Comparison of ENCODE assay signal across 1 cellular context in genomic region chr14:32576088-32576795, GRCh38.
TF ChIP-seq lines count a peak whose summit lies in the region.

No MANE protein-coding gene starts in this region.

TF ChIP-seq in HepG2, 621 proteins besides CTCF, POLR2A, EP300 and RAD21 (continued from another document and continues in another):
- TF ChIP-seq, protein P1, sequence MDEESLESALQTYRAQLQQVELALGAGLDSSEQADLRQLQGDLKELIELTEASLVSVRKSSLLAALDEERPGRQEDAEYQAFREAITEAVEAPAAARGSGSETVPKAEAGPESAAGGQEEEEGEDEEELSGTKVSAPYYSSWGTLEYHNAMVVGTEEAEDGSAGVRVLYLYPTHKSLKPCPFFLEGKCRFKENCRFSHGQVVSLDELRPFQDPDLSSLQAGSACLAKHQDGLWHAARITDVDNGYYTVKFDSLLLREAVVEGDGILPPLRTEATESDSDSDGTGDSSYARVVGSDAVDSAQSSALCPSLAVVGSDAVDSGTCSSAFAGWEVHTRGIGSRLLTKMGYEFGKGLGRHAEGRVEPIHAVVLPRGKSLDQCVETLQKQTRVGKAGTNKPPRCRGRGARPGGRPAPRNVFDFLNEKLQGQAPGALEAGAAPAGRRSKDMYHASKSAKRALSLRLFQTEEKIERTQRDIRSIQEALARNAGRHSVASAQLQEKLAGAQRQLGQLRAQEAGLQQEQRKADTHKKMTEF (CRISPR knock-in tag; IDR thresholded peaks at IDR 0.05), result peak; percentile 62; the same call in 1 of the 2 replicates
- TF ChIP-seq FOXP1 (IDR thresholded peaks at IDR 0.05) (no peak), FOXP1 (CRISPR knock-in tag; IDR thresholded peaks at IDR 0.05) (no peak), ZFP36 (IDR thresholded peaks at IDR 0.05; ENCODE audit: borderline replicate concordance, low read depth, low read length, partially characterized antibody) (peak; percentile 25), DMAP1 (CRISPR knock-in tag; IDR thresholded peaks at IDR 0.05) (no peak), CBFB (CRISPR knock-in tag; IDR thresholded peaks at IDR 0.05) (0 out of 2 replicates have a peak, but pooled peaks have one; percentile 42), RXRB (CRISPR knock-in tag; IDR thresholded peaks at IDR 0.05; ENCODE audit: borderline replicate concordance) (peak; percentile 68; the same call in 1 of the 2 replicates), ZNF124 (CRISPR knock-in tag; IDR thresholded peaks at IDR 0.05) (0 out of 2 replicates have a peak, but pooled peaks have one; percentile 27), JUND (CRISPR knock-in tag; IDR thresholded peaks at IDR 0.05) (no peak; the same call in 1 of the 2 replicates), PHF20 (CRISPR knock-in tag; IDR thresholded peaks at IDR 0.05) (no peak), HNRNPL (IDR thresholded peaks at IDR 0.05; ENCODE audit: low read depth, low read length) (no peak), ZFP41 (CRISPR knock-in tag; IDR thresholded peaks at IDR 0.05; ENCODE audit: borderline replicate concordance) (no peak), ERF (CRISPR knock-in tag; IDR thresholded peaks at IDR 0.05) (peak; percentile 79; the same call in 1 of the 2 replicates), ZFP37 (CRISPR knock-in tag; IDR thresholded peaks at IDR 0.05; ENCODE audit: borderline replicate concordance) (no peak), PHF21A (CRISPR knock-in tag; IDR thresholded peaks at IDR 0.05) (no peak), SMC3 (IDR thresholded peaks at IDR 0.05; ENCODE audit: low read length) (peak; percentile 95), ZNF790 (CRISPR knock-in tag; IDR thresholded peaks at IDR 0.05; ENCODE audit: borderline replicate concordance) (0 out of 2 replicates have a peak, but pooled peaks have one; percentile 65), RFX5 (IDR thresholded peaks at IDR 0.05; ENCODE audit: low read depth, low read length) (no peak), STAG1 (CRISPR knock-in tag; IDR thresholded peaks at IDR 0.05) (peak; percentile 96), TERF1 (CRISPR knock-in tag; IDR thresholded peaks at IDR 0.05) (no peak), SOX5 (CRISPR knock-in tag; IDR thresholded peaks at IDR 0.05; ENCODE audit: borderline replicate concordance) (0 out of 2 replicates have a peak, but pooled peaks have one; percentile 20), SMAD1 (CRISPR knock-in tag; IDR thresholded peaks at IDR 0.05; ENCODE audit: borderline replicate concordance, low read depth) (no peak), KAT8 (CRISPR knock-in tag; IDR thresholded peaks at IDR 0.05) (peak; percentile 52; the same call in 1 of the 2 replicates), ZKSCAN8 (CRISPR knock-in tag; IDR thresholded peaks at IDR 0.05; ENCODE audit: borderline replicate concordance) (peak; percentile 64; the same call in 1 of the 2 replicates), PHF8 (CRISPR knock-in tag; IDR thresholded peaks at IDR 0.05) (no peak), ZNF841 (CRISPR knock-in tag; IDR thresholded peaks at IDR 0.05; ENCODE audit: borderline replicate concordance) (no peak), LCORL (IDR thresholded peaks at IDR 0.05) (no peak), LCORL (CRISPR knock-in tag; IDR thresholded peaks at IDR 0.05) (0 out of 2 replicates have a peak, but pooled peaks have one; percentile 18), ZNF431 (CRISPR knock-in tag; IDR thresholded peaks at IDR 0.05; ENCODE audit: borderline replicate concordance, low read depth) (no peak), ARID5B (CRISPR knock-in tag; IDR thresholded peaks at IDR 0.05) (peak; percentile 52), SIX4 (CRISPR knock-in tag; IDR thresholded peaks at IDR 0.05) (0 out of 2 replicates have a peak, but pooled peaks have one; percentile 28), HOMEZ (CRISPR knock-in tag; IDR thresholded peaks at IDR 0.05; ENCODE audit: low read depth) (0 out of 2 replicates have a peak, but pooled peaks have one; percentile 40), RCOR2 (CRISPR knock-in tag; IDR thresholded peaks at IDR 0.05) (no peak), SMAD3 (CRISPR knock-in tag; IDR thresholded peaks at IDR 0.05) (peak; percentile 72; the same call in 1 of the 2 replicates)
- TF ChIP-seq, protein P2, sequence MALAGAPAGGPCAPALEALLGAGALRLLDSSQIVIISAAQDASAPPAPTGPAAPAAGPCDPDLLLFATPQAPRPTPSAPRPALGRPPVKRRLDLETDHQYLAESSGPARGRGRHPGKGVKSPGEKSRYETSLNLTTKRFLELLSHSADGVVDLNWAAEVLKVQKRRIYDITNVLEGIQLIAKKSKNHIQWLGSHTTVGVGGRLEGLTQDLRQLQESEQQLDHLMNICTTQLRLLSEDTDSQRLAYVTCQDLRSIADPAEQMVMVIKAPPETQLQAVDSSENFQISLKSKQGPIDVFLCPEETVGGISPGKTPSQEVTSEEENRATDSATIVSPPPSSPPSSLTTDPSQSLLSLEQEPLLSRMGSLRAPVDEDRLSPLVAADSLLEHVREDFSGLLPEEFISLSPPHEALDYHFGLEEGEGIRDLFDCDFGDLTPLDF (CRISPR knock-in tag; IDR thresholded peaks at IDR 0.05), result no peak
- TF ChIP-seq, protein P3, sequence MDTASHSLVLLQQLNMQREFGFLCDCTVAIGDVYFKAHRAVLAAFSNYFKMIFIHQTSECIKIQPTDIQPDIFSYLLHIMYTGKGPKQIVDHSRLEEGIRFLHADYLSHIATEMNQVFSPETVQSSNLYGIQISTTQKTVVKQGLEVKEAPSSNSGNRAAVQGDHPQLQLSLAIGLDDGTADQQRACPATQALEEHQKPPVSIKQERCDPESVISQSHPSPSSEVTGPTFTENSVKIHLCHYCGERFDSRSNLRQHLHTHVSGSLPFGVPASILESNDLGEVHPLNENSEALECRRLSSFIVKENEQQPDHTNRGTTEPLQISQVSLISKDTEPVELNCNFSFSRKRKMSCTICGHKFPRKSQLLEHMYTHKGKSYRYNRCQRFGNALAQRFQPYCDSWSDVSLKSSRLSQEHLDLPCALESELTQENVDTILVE (CRISPR knock-in tag; IDR thresholded peaks at IDR 0.05), result peak; percentile 56; the same call in 1 of the 2 replicates
- TF ChIP-seq, protein P4, sequence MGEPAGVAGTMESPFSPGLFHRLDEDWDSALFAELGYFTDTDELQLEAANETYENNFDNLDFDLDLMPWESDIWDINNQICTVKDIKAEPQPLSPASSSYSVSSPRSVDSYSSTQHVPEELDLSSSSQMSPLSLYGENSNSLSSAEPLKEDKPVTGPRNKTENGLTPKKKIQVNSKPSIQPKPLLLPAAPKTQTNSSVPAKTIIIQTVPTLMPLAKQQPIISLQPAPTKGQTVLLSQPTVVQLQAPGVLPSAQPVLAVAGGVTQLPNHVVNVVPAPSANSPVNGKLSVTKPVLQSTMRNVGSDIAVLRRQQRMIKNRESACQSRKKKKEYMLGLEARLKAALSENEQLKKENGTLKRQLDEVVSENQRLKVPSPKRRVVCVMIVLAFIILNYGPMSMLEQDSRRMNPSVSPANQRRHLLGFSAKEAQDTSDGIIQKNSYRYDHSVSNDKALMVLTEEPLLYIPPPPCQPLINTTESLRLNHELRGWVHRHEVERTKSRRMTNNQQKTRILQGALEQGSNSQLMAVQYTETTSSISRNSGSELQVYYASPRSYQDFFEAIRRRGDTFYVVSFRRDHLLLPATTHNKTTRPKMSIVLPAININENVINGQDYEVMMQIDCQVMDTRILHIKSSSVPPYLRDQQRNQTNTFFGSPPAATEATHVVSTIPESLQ (CRISPR knock-in tag; conservative IDR thresholded peaks at IDR 0.05), result 0 out of 2 replicates have a peak, but pooled peaks have one; percentile 75
- TF ChIP-seq, protein P5, sequence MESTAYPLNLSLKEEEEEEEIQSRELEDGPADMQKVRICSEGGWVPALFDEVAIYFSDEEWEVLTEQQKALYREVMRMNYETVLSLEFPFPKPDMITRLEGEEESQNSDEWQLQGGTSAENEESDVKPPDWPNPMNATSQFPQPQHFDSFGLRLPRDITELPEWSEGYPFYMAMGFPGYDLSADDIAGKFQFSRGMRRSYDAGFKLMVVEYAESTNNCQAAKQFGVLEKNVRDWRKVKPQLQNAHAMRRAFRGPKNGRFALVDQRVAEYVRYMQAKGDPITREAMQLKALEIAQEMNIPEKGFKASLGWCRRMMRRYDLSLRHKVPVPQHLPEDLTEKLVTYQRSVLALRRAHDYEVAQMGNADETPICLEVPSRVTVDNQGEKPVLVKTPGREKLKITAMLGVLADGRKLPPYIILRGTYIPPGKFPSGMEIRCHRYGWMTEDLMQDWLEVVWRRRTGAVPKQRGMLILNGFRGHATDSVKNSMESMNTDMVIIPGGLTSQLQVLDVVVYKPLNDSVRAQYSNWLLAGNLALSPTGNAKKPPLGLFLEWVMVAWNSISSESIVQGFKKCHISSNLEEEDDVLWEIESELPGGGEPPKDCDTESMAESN (CRISPR knock-in tag; conservative IDR thresholded peaks at IDR 0.05), result no peak
- TF ChIP-seq, protein P6, sequence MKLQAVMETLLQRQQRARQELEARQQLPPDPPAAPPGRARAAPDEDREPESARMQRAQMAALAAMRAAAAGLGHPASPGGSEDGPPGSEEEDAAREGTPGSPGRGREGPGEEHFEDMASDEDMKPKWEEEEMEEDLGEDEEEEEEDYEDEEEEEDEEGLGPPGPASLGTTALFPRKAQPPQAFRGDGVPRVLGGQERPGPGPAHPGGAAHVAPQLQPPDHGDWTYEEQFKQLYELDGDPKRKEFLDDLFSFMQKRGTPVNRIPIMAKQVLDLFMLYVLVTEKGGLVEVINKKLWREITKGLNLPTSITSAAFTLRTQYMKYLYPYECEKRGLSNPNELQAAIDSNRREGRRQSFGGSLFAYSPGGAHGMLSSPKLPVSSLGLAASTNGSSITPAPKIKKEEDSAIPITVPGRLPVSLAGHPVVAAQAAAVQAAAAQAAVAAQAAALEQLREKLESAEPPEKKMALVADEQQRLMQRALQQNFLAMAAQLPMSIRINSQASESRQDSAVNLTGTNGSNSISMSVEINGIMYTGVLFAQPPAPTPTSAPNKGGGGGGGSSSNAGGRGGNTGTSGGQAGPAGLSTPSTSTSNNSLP (IDR thresholded peaks at IDR 0.05; ENCODE audit: low read depth, low read length), result peak; percentile 67
- TF ChIP-seq, protein P7, sequence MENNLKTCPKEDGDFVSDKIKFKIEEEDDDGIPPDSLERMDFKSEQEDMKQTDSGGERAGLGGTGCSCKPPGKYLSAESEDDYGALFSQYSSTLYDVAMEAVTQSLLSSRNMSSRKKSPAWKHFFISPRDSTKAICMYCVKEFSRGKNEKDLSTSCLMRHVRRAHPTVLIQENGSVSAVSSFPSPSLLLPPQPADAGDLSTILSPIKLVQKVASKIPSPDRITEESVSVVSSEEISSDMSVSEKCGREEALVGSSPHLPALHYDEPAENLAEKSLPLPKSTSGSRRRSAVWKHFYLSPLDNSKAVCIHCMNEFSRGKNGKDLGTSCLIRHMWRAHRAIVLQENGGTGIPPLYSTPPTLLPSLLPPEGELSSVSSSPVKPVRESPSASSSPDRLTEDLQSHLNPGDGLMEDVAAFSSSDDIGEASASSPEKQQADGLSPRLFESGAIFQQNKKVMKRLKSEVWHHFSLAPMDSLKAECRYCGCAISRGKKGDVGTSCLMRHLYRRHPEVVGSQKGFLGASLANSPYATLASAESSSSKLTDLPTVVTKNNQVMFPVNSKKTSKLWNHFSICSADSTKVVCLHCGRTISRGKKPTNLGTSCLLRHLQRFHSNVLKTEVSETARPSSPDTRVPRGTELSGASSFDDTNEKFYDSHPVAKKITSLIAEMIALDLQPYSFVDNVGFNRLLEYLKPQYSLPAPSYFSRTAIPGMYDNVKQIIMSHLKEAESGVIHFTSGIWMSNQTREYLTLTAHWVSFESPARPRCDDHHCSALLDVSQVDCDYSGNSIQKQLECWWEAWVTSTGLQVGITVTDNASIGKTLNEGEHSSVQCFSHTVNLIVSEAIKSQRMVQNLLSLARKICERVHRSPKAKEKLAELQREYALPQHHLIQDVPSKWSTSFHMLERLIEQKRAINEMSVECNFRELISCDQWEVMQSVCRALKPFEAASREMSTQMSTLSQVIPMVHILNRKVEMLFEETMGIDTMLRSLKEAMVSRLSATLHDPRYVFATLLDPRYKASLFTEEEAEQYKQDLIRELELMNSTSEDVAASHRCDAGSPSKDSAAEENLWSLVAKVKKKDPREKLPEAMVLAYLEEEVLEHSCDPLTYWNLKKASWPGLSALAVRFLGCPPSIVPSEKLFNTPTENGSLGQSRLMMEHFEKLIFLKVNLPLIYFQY (CRISPR knock-in tag; IDR thresholded peaks at IDR 0.05; ENCODE audit: borderline replicate concordance), result 0 out of 2 replicates have a peak, but pooled peaks have one; percentile 34
